1 cellular context compared by ENCODE assay signal in genomic region chr22:49362393-49362792, GRCh38.
TF ChIP-seq lines count a peak whose summit lies in the region.

No MANE protein-coding gene starts in this region.

TF ChIP-seq in SK-N-SH, 30 proteins besides CTCF, POLR2A, EP300 and RAD21 (continued from another document):
- TF ChIP-seq, protein P1, sequence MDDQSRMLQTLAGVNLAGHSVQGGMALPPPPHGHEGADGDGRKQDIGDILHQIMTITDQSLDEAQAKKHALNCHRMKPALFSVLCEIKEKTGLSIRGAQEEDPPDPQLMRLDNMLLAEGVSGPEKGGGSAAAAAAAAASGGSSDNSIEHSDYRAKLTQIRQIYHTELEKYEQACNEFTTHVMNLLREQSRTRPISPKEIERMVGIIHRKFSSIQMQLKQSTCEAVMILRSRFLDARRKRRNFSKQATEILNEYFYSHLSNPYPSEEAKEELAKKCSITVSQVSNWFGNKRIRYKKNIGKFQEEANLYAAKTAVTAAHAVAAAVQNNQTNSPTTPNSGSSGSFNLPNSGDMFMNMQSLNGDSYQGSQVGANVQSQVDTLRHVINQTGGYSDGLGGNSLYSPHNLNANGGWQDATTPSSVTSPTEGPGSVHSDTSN (IDR thresholded peaks at IDR 0.05) = no peak
- TF ChIP-seq, protein P2, sequence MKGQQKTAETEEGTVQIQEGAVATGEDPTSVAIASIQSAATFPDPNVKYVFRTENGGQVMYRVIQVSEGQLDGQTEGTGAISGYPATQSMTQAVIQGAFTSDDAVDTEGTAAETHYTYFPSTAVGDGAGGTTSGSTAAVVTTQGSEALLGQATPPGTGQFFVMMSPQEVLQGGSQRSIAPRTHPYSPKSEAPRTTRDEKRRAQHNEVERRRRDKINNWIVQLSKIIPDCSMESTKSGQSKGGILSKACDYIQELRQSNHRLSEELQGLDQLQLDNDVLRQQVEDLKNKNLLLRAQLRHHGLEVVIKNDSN (IDR thresholded peaks at IDR 0.05; ENCODE audit: borderline replicate concordance, low read depth) = no peak
